ENCODE assay signal across 30 cellular contexts in the genomic region with DNA sequence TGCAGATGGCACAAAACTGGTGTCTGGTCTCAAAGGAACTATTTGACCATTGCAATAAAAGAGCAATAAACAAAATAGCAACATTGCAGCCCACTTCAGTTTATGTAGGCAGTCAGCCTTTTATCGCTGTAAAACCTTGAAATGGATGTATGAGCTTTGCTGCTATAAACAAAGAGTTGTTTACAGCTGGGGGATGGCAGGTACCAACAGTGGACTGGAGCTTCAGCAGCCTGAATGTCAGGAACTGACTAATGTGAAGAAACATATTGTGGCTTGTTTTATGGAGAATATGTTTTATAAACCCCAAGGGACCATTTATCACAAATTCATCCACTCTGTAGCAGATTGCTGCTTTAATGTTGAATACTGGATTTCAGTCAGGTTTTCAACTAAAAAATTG.
"Had no signal": no experiment of that assay in that cellular context is flagged by ENCODE, and none has a peak within 500 bp of the region (broad histone marks: within the 10 kb centered on the region; RNA-seq: fewer than 3 reads in every experiment).

No MANE protein-coding gene starts in this region.

- H3K9me3 Mint-ChIP-seq: nephron; stimulated activated naive CD8-positive, alpha-beta T cell treated with anti-CD3 and anti-CD28 coated beads, Interleukin-15, Interleukin-2, amounts not matched to agents 100 ng/mL and 50 ng/mL, for 24 hours; type B pancreatic cell; WTC11 had no signal

- H3K27ac ChIP-seq: breast epithelium, heart left ventricle, left lung, lower lobe of right lung, neutrophil, ovary, prostate gland, skin epidermis, thoracic aorta, uterus had no signal

- H3K36me3 Mint-ChIP-seq: activated naive CD4-positive, alpha-beta T cell treated with anti-CD3 and anti-CD28 coated beads, Interleukin-2, amount 50 U/mL, for 72 hours; type B pancreatic cell; WTC11 had no signal

- H3K27me3 Mint-ChIP-seq: activated CD8-positive, alpha-beta T cell treated with anti-CD3 and anti-CD28 coated beads for 36 hours; activated T-helper 17 cell treated with anti-CD3 and anti-CD28 coated beads, Interleukin-2, amount 50 U/mL, for 72 hours; stimulated activated naive CD8-positive, alpha-beta T cell treated with anti-CD3 and anti-CD28 coated beads, Interleukin-15, Interleukin-2, amounts not matched to agents 100 ng/mL and 50 ng/mL, for 24 hours; type B pancreatic cell had no signal

- DNase-seq: activated CD4-positive, alpha-beta T cell treated with anti-CD3 and anti-CD28 coated beads, Interleukin-2, amount 50 U/mL, for 1 hour; activated CD8-positive, alpha-beta T cell treated with anti-CD3 and anti-CD28 coated beads for 36 hours; activated gamma-delta T cell treated with Interleukin-2 at 50 U/mL for 16 hours; activated T-cell treated with anti-CD3 and anti-CD28 coated beads, Interleukin-2, amount 50 U/mL, for 4 hours; central memory CD4-positive, alpha-beta T cell; heart left ventricle; left lung; lower lobe of right lung; mesendoderm; mucosa of descending colon; ovary; retina; stimulated activated CD4-positive, alpha-beta T cell treated with anti-CD3 and anti-CD28 coated beads, Interleukin-12 subunit alpha, Interleukin-12 subunit beta, amount 100 ng/mL, for 4 hours; stimulated activated CD4-positive, alpha-beta T cell treated with anti-CD3 and anti-CD28 coated beads, Interleukin-4, amount 100 ng/mL, for 1 hour; T-helper 2 cell; uterus had no signal

- ATAC-seq: activated CD8-positive, alpha-beta T cell treated with anti-CD3 and anti-CD28 coated beads for 36 hours; activated naive CD4-positive, alpha-beta T cell treated with anti-CD3 and anti-CD28 coated beads, Interleukin-2, amount 50 U/mL, for 72 hours; activated T-cell treated with anti-CD3 and anti-CD28 coated beads, Interleukin-2, amount 50 U/mL, for 4 hours; activated T-helper 17 cell treated with anti-CD3 and anti-CD28 coated beads, Interleukin-2, amount 50 U/mL, for 72 hours; heart left ventricle; left lung; lower lobe of right lung; mucosa of descending colon; sciatic nerve; WTC11 had no signal

- FAIRE-seq: endothelial cell of umbilical vein, islet of Langerhans had no signal

- H3K4me3 ChIP-seq: breast epithelium, heart left ventricle, left lung, lower lobe of right lung, mucosa of descending colon, ovary, prostate gland, skin epidermis, thoracic aorta, uterus had no signal

- H3K9me3 ChIP-seq: breast epithelium, heart left ventricle, left lung, lower lobe of right lung, neutrophil, ovary, prostate gland, thoracic aorta, uterus had no signal

- H3K27ac Mint-ChIP-seq: activated CD8-positive, alpha-beta T cell treated with anti-CD3 and anti-CD28 coated beads for 36 hours; activated naive CD4-positive, alpha-beta T cell treated with anti-CD3 and anti-CD28 coated beads, Interleukin-2, amount 50 U/mL, for 72 hours; activated T-helper 17 cell treated with anti-CD3 and anti-CD28 coated beads, Interleukin-2, amount 50 U/mL, for 72 hours; nephron; stimulated activated naive CD8-positive, alpha-beta T cell treated with anti-CD3 and anti-CD28 coated beads, Interleukin-15, Interleukin-2, amounts not matched to agents 100 ng/mL and 50 ng/mL, for 24 hours; type B pancreatic cell; WTC11 had no signal

- H3K4me1 Mint-ChIP-seq: activated T-helper 17 cell treated with anti-CD3 and anti-CD28 coated beads, Interleukin-2, amount 50 U/mL, for 72 hours; nephron; WTC11 had no signal

- H3K4me1 ChIP-seq: breast epithelium, heart left ventricle, left lung, lower lobe of right lung, prostate gland, uterus had no signal

- H3K27me3 ChIP-seq: breast epithelium, heart left ventricle, left lung, neutrophil, ovary, uterus had no signal

- H3K36me3 ChIP-seq: breast epithelium, heart left ventricle, left lung, lower lobe of right lung, neutrophil, ovary, prostate gland, thoracic aorta, uterus had no signal

- H3K4me3 Mint-ChIP-seq: activated CD8-positive, alpha-beta T cell treated with anti-CD3 and anti-CD28 coated beads for 36 hours; activated T-cell treated with anti-CD3 and anti-CD28 coated beads, Interleukin-2, amount 50 U/mL, for 4 hours; activated T-helper 17 cell treated with anti-CD3 and anti-CD28 coated beads, Interleukin-2, amount 50 U/mL, for 72 hours; nephron; stimulated activated naive CD8-positive, alpha-beta T cell treated with anti-CD3 and anti-CD28 coated beads, Interleukin-15, Interleukin-2, amounts not matched to agents 100 ng/mL and 50 ng/mL, for 24 hours; type B pancreatic cell; WTC11 had no signal
